ENCODE assay signal across 18 cellular contexts in the genomic region with DNA sequence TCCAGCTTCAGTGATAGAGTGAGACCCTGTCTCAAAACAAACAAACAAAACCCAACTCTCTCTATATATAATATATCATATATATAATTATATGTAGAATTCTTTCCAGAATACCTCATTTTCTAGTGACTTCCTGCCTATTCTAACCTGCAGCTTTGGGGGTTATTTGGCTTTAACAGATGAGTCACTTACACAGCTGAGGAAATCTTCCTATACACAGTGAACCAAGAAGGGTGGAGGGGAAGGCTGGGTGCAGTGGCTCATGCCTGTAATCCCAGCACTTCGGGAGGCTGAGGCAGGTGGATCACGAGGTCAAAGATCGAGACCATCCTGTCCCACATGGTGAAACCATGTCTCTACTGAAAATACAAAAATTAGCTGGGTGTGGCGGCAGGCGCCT. TPM values are rescaled to one million over a fixed set of nuclear protein-coding genes. Genes with fewer than 3 reads are reported as not detected.
DNase-seq lines count a peak whose midpoint lies in the region; ATAC-seq, FAIRE-seq and TF ChIP-seq lines count a peak whose summit lies in the region.
"Had no signal": no experiment of that assay in that cellular context is flagged by ENCODE, and none has a peak within 500 bp of the region (broad histone marks: within the 10 kb centered on the region; RNA-seq: fewer than 3 reads in every experiment).

No MANE protein-coding gene starts in this region.

- no peaks in the 10 kb centered on the region; a peak in 1 of 4 replicates for H3K79me1 ChIP-seq in IMR-90 (ENCODE audit: low read depth in 1 of 2, low read length in 2 of 2)

- H4K20me1 ChIP-seq in IMR-90 (ENCODE audit: insufficient read depth, low read length): no peaks in the 10 kb centered on the region
- H4K20me1 ChIP-seq in astrocyte (ENCODE audit: insufficient read depth, low read length): no peaks in the 10 kb centered on the region
- H4K20me1 ChIP-seq: BLaER1 had no signal

- peaks cover 16% of the 10 kb centered on the region for H3K9me1 ChIP-seq in IMR-90 (ENCODE audit: insufficient read depth, low read length)

- no peaks in the 10 kb centered on the region for H3K4me1 ChIP-seq in CD8-positive, alpha-beta memory T cell (ENCODE audit: insufficient read depth, low read length)
- H3K4me1 ChIP-seq in IMR-90 (ENCODE audit: control insufficient read depth, insufficient read depth, low read length) (peaks cover 12% of the 10 kb centered on the region), astrocyte (ENCODE audit: insufficient read depth, low read length) (no peaks in the 10 kb centered on the region)

- H3K23ac ChIP-seq in IMR-90 (ENCODE audit: low read depth, low read length): no peak overlapping the region

- H2BK20ac ChIP-seq in IMR-90 (ENCODE audit: low read depth, low read length): no peak overlapping the region

- H3K18ac ChIP-seq in IMR-90 (ENCODE audit: low read depth, low read length): no peak overlapping the region

- no peak overlapping the region for H3K56ac ChIP-seq in IMR-90 (ENCODE audit: extremely low read depth, insufficient read depth, low read length)

- no peaks in the 10 kb centered on the region for H3K9me3 ChIP-seq in CD8-positive, alpha-beta memory T cell (ENCODE audit: low read length)
- no peaks in the 10 kb centered on the region for H3K9me3 ChIP-seq in IMR-90 (ENCODE audit: control insufficient read depth, insufficient read depth, low read length)
- H3K9me3 ChIP-seq in astrocyte (ENCODE audit: insufficient read depth, low read depth, low read length): no peaks in the 10 kb centered on the region

- no peaks in the 10 kb centered on the region for H3K79me2 ChIP-seq in astrocyte (ENCODE audit: insufficient read depth, low read length)

- H3K27ac Mint-ChIP-seq in CD8-positive, alpha-beta memory T cell: peak overlapping the region in 7 of 8 donors; percentile 37 to 79 (median 55)
- H3K27ac Mint-ChIP-seq in astrocyte (ENCODE audit: unreplicated experiment) (no peak overlapping the region), memory B cell (peak overlapping the region; percentile 29), mesothelial cell of epicardium (no peak overlapping the region)

- no peak overlapping the region for H4K8ac ChIP-seq in IMR-90 (ENCODE audit: low read depth in 2 of 2, low read length in 2 of 2)

- CTCF ChIA-PET in CD8-positive, alpha-beta memory T cell (lab: Charles Lee): interaction anchor here (0.9 kb wide), 1 partner anchor 20 kb away, joined by 3 read pairs; no protein-coding TSS in a partner anchor
- CTCF ChIA-PET in IMR-90 (lab: Yijun Ruan, JAX): no interaction called here

- WGBS in IMR-90 (ENCODE audit: extremely low coverage in 2 of 2, insufficient read length in 1 of 2), 2 experiments: 25% methylated on average over 3 of the region's 5 CpGs; no CpG with 5 or more reads in 1 of the 2 experiments

- no peak overlapping the region for H2BK15ac ChIP-seq in IMR-90 (ENCODE audit: low read depth, low read length)

- H3K27me3 ChIP-seq in CD8-positive, alpha-beta memory T cell (ENCODE audit: insufficient read depth, low read length, poor library complexity, severe bottlenecking): no peaks in the 10 kb centered on the region
- H3K27me3 ChIP-seq in IMR-90 (ENCODE audit: control insufficient read depth, insufficient read depth, low read length) (no peaks in the 10 kb centered on the region), astrocyte (ENCODE audit: insufficient read depth, low read length) (no peaks in the 10 kb centered on the region)
- H3K27me3 ChIP-seq: BLaER1 had no signal

- TF ChIP-seq RAD21 in IMR-90 (IDR thresholded peaks at IDR 0.05; ENCODE audit: low read length): no peak

- H3K36me3 Mint-ChIP-seq in CD8-positive, alpha-beta memory T cell: peaks cover 0 to 64% (median 16%) of the 10 kb centered on the region in 3 donors
- H3K36me3 Mint-ChIP-seq in astrocyte (ENCODE audit: low read depth, unreplicated experiment) (peaks cover 2% of the 10 kb centered on the region), memory B cell (peaks cover 18% of the 10 kb centered on the region), mesothelial cell of epicardium (no peaks in the 10 kb centered on the region)

- FAIRE-seq in astrocyte (lab: Jason Lieb, UNC): no peak
- FAIRE-seq: kidney had no signal

- peaks cover 20 to 33% (median 30%) of the 10 kb centered on the region in 3 donors for H3K4me1 Mint-ChIP-seq in CD8-positive, alpha-beta memory T cell
- H3K4me1 Mint-ChIP-seq in astrocyte (ENCODE audit: low read depth, unreplicated experiment): peaks cover 14% of the 10 kb centered on the region
- peaks cover 4% of the 10 kb centered on the region for H3K4me1 Mint-ChIP-seq in memory B cell
- H3K4me1 Mint-ChIP-seq in mesothelial cell of epicardium: peaks cover 19% of the 10 kb centered on the region

- H3K4me2 ChIP-seq in IMR-90 (ENCODE audit: low read depth, low read length) (no peak overlapping the region; the same call in 1 of the 2 replicates), astrocyte (ENCODE audit: low read length) (no peak overlapping the region)
- H3K4me2 ChIP-seq: BLaER1 had no signal

- H3K27me3 Mint-ChIP-seq in CD8-positive, alpha-beta memory T cell: no peaks in the 10 kb centered on the region
- H3K27me3 Mint-ChIP-seq in astrocyte (ENCODE audit: low read depth, unreplicated experiment) (no peaks in the 10 kb centered on the region), memory B cell (no peaks in the 10 kb centered on the region), mesothelial cell of epicardium (ENCODE audit: low read depth) (no peaks in the 10 kb centered on the region)
- H3K27me3 Mint-ChIP-seq: activated CD4-positive, alpha-beta memory T cell treated with anti-CD3 and anti-CD28 coated beads, Interleukin-2, amount 10 ng/mL, durations not matched to agents 7 days and 5 days; central memory CD8-positive, alpha-beta T cell had no signal

- H2AK5ac ChIP-seq in IMR-90 (ENCODE audit: low read depth, low read length): 0 out of 2 replicates have a peak overlapping the region, but pooled peaks have one; percentile 38

- H3K4me3 ChIP-seq in CD8-positive, alpha-beta memory T cell (ENCODE audit: low read length): no peak overlapping the region
- H3K4me3 ChIP-seq in IMR-90 (ENCODE audit: insufficient read depth, low read depth, low read length) (no peak overlapping the region), astrocyte (ENCODE audit: insufficient read depth, low read depth, low read length) (no peak overlapping the region)
- H3K4me3 ChIP-seq: BLaER1 had no signal

- in situ Hi-C loops in IMR-90 (cut with MboI; ENCODE audit: low sequenced_read_pairs): no loop called here

- H2AFZ ChIP-seq in IMR-90 (replicated peaks; ENCODE audit: low read length, poor library complexity) (no peak overlapping the region), astrocyte (ENCODE audit: low read depth, low read length) (no peak overlapping the region)

- H4K5ac ChIP-seq in IMR-90 (ENCODE audit: low read depth, low read length): no peak overlapping the region

- no peak for DNase-seq in CD8-positive, alpha-beta memory T cell
- peak; percentile 72 for DNase-seq in IMR-90
- DNase-seq in astrocyte (ENCODE audit: low read depth): peak; percentile 26
- DNase-seq in memory B cell (ENCODE audit: low spot score in 2 of 2): no peak
- no peak for DNase-seq in NCI-H187 (lab: John Stamatoyannopoulos, UW)
- DNase-seq in mesothelial cell of epicardium (ENCODE audit: low spot score in 2 of 2, unreplicated experiment in 2 of 2): no peak
- no peak for DNase-seq in activated effector memory CD4-positive, alpha-beta T cell treated with anti-CD3 and anti-CD28 coated beads, Interleukin-2, amount 50 U/mL, for 16 hours
- DNase-seq: activated CD4-positive, alpha-beta memory T cell treated with anti-CD3 and anti-CD28 coated beads, Interleukin-2, amount 10 ng/mL, durations not matched to agents 7 days and 5 days; H7; kidney; NCI-H2081; posterior cingulate gyrus; stimulated activated CD4-positive, alpha-beta T cell treated with anti-CD3 and anti-CD28 coated beads, Interleukin-12 subunit alpha, Interleukin-12 subunit beta, amount 100 ng/mL, for 4 hours; T-helper 9 cell had no signal

- no peak overlapping the region for H3K9ac ChIP-seq in IMR-90 (ENCODE audit: low read depth, low read length)
- no peak overlapping the region for H3K9ac ChIP-seq in astrocyte (ENCODE audit: low read length)
- H3K9ac ChIP-seq: BLaER1 had no signal

- BruUV-seq in IMR-90 (replicated peaks; lab: Mats Ljungman, UMichigan): no TSS peak

- 0 out of 2 replicates have a peak overlapping the region, but pooled peaks have one; percentile 2 for H2BK120ac ChIP-seq in IMR-90 (ENCODE audit: low read depth, low read length)

- no peaks in the 10 kb centered on the region for H3K9me3 Mint-ChIP-seq in CD8-positive, alpha-beta memory T cell
- H3K9me3 Mint-ChIP-seq in astrocyte (ENCODE audit: unreplicated experiment) (no peaks in the 10 kb centered on the region), memory B cell (no peaks in the 10 kb centered on the region), mesothelial cell of epicardium (no peaks in the 10 kb centered on the region)
- H3K9me3 Mint-ChIP-seq: activated CD4-positive, alpha-beta memory T cell treated with anti-CD3 and anti-CD28 coated beads, Interleukin-2, amount 10 ng/mL, durations not matched to agents 7 days and 5 days; central memory CD8-positive, alpha-beta T cell had no signal

- POLR2A ChIA-PET in CD8-positive, alpha-beta memory T cell (lab: Charles Lee): no interaction called here
- POLR2A ChIA-PET in IMR-90 (lab: Charles Lee; ENCODE audit: unreplicated experiment): no interaction called here

- H3K36me3 ChIP-seq in CD8-positive, alpha-beta memory T cell (ENCODE audit: insufficient read depth, low read length): peaks cover 13% of the 10 kb centered on the region
- H3K36me3 ChIP-seq in IMR-90 (ENCODE audit: control insufficient read depth, insufficient read depth, low read length): no peaks in the 10 kb centered on the region
- no peaks in the 10 kb centered on the region for H3K36me3 ChIP-seq in astrocyte (ENCODE audit: insufficient read depth, low read length)

- H4K91ac ChIP-seq in IMR-90 (ENCODE audit: insufficient read depth, low read depth, low read length): no peak overlapping the region

- ATAC-seq in IMR-90 (ENCODE audit: low read depth) (peak; percentile 93), memory B cell (ENCODE audit: low read depth) (no peak), HG03378 (IDR thresholded peaks at IDR 0.05; ENCODE audit: unreplicated experiment) (no peak)
- ATAC-seq: Right ventricle myocardium inferior had no signal

- peak overlapping the region; percentile 9; the same call in 1 of the 2 replicates for H3K4ac ChIP-seq in IMR-90 (ENCODE audit: low read depth, low read length)

- no peak overlapping the region for H3K14ac ChIP-seq in IMR-90 (replicated peaks; ENCODE audit: low read depth, low read length)

- no peak overlapping the region for H3K27ac ChIP-seq in CD8-positive, alpha-beta memory T cell (ENCODE audit: low read depth, low read length)
- no peak overlapping the region for H3K27ac ChIP-seq in IMR-90 (ENCODE audit: insufficient read depth, low read length)
- H3K27ac ChIP-seq in astrocyte (ENCODE audit: low read depth, low read length): no peak overlapping the region
- H3K27ac ChIP-seq: BLaER1 had no signal

- intact Hi-C loops in IMR-90 (cut with micrococcal nuclease): no loop called here

- no peak for TF ChIP-seq POLR2A in IMR-90 (IDR thresholded peaks at IDR 0.05; ENCODE audit: low read depth, low read length)

- no peak for TF ChIP-seq CTCF in IMR-90 (conservative IDR thresholded peaks at IDR 0.05; ENCODE audit: low read depth, low read length)
- no peak for TF ChIP-seq CTCF in astrocyte (IDR thresholded peaks at IDR 0.05; ENCODE audit: insufficient read depth, low read depth, low read length)
- TF ChIP-seq CTCF in mesothelial cell of epicardium (IDR thresholded peaks at IDR 0.05; ENCODE audit: unreplicated experiment): no peak

- H2AK9ac ChIP-seq in IMR-90 (replicated peaks; ENCODE audit: low read depth, low read length, poor library complexity): no peak overlapping the region

- no peak overlapping the region for H3K4me3 Mint-ChIP-seq in CD8-positive, alpha-beta memory T cell
- no peak overlapping the region for H3K4me3 Mint-ChIP-seq in astrocyte (ENCODE audit: unreplicated experiment)
- H3K4me3 Mint-ChIP-seq in memory B cell: no peak overlapping the region
- no peak overlapping the region for H3K4me3 Mint-ChIP-seq in mesothelial cell of epicardium
- H3K4me3 Mint-ChIP-seq: activated CD4-positive, alpha-beta memory T cell treated with anti-CD3 and anti-CD28 coated beads, Interleukin-2, amount 10 ng/mL, durations not matched to agents 7 days and 5 days; central memory CD8-positive, alpha-beta T cell had no signal

- no peak overlapping the region for H2BK5ac ChIP-seq in IMR-90 (ENCODE audit: low read depth, low read length, poor library complexity, severe bottlenecking)

- dilution Hi-C loops in IMR-90 (cut with HindIII; ENCODE audit: low sequenced_read_pairs, unreplicated experiment): no loop called here

RNA-seq across cellular contexts. Expression of a gene that starts 9.2 kb away (rescaled TPM):
- 10 to 100 TPM; 37.1 to 39.7 TPM for total RNA-seq in CD8-positive, alpha-beta memory T cell
- polyA plus RNA-seq in CD8-positive, alpha-beta memory T cell: 169 TPM
- 5.8 and 7.3 TPM in 2 replicates for total RNA-seq in IMR-90 (2012; rRNA removed)
- polyA plus RNA-seq in IMR-90 (2012; rRNA removed): 4.4 and 5.7 TPM in 2 replicates
- 2.5 and 3.8 TPM in 2 replicates for polyA plus RNA-seq in IMR-90 (2012; cell fraction: cytosol; rRNA removed)
- polyA plus RNA-seq in IMR-90 (2012; cell fraction: nucleus; rRNA removed; ENCODE audit: low replicate concordance): 2.8 and 6.3 TPM in 2 replicates
- total RNA-seq in astrocyte: 11.0 and 13.3 TPM in 2 replicates
- total RNA-seq in mesothelial cell of epicardium: 8.7 to 10.4 TPM (median 8.7 TPM) in 3 replicates

RNA-seq across cellular contexts. Expression of a gene that starts 16.1 kb away (rescaled TPM):
- 100 to 1,000 TPM; 162 to 202 TPM for total RNA-seq in CD8-positive, alpha-beta memory T cell
- polyA plus RNA-seq in CD8-positive, alpha-beta memory T cell: 18.9 TPM
- total RNA-seq in IMR-90 (2012; rRNA removed) (103 and 179 TPM in 2 replicates), astrocyte (156 and 169 TPM in 2 replicates), mesothelial cell of epicardium (280 to 304 TPM (median 289 TPM) in 3 replicates)
- polyA plus RNA-seq in IMR-90 (2012; rRNA removed): 29.0 and 37.9 TPM in 2 replicates
- polyA plus RNA-seq in IMR-90 (2012; cell fraction: cytosol; rRNA removed): 6.9 and 7.8 TPM in 2 replicates
- 1.9 and 13.9 TPM in 2 replicates for polyA plus RNA-seq in IMR-90 (2012; cell fraction: nucleus; rRNA removed; ENCODE audit: low replicate concordance)

RNA-seq across cellular contexts. Expression of a gene that starts 47.0 kb away (rescaled TPM):
- 10 to 100 TPM; 24.1 to 27.6 TPM for total RNA-seq in CD8-positive, alpha-beta memory T cell
- polyA plus RNA-seq in CD8-positive, alpha-beta memory T cell: 16.5 TPM
- total RNA-seq in IMR-90 (2012; rRNA removed) (6.3 and 6.7 TPM in 2 replicates), astrocyte (22.4 and 23.3 TPM in 2 replicates), mesothelial cell of epicardium (18.9 to 21.5 TPM (median 19.4 TPM) in 3 replicates)
- 25.8 and 26.3 TPM in 2 replicates for polyA plus RNA-seq in IMR-90 (2012; rRNA removed)
- 12.9 and 17.0 TPM in 2 replicates for polyA plus RNA-seq in IMR-90 (2012; cell fraction: cytosol; rRNA removed)
- polyA plus RNA-seq in IMR-90 (2012; cell fraction: nucleus; rRNA removed; ENCODE audit: low replicate concordance): 16.2 and 38.7 TPM in 2 replicates

Comparison
In these comparisons a context has a peak if more than half of its experiments do, and no peak if none do; other contexts are left out.
1. DNase-seq: peak in IMR-90 (single experiment) and astrocyte (single experiment); none in CD8-positive, alpha-beta memory T cell (0 of 5), memory B cell (0 of 2), NCI-H187 (0 of 2), mesothelial cell of epicardium (0 of 2) and activated effector memory CD4-positive, alpha-beta T cell treated with anti-CD3 and anti-CD28 coated beads, Interleukin-2, amount 50 U/mL, for 16 hours (single experiment).
2. H3K27ac Mint-ChIP-seq: peak in CD8-positive, alpha-beta memory T cell (7 of 8) and memory B cell (single experiment); none in astrocyte (single experiment) and mesothelial cell of epicardium (single experiment).